Comparison of ENCODE assay signal across 24 cellular contexts in the genomic region with DNA sequence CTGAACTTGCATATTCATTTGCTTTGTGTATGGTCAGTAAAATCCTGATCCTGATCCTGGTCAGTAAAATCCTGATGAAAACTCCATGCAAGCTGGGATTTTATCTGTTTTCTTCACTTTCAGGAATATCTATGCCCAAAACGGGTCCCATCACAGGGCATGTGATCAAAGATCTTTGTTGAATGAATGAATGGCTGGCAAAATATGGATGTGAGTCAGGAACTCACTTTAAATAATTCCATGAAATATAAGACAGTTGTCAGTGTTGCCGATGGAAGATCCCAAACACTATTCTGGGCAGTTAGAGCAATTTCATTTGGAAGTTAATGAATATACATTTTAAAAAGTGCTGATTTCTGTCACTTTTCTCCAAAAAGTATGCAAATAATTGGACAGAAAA.
A peak's percentile ranks its signal among the peaks of the same experiment; 100 is the strongest.
DNase-seq lines count a peak whose midpoint lies in the region; ATAC-seq, FAIRE-seq and TF ChIP-seq lines count a peak whose summit lies in the region.
"Had no signal": no experiment of that assay in that cellular context is flagged by ENCODE, and none has a peak within 500 bp of the region (broad histone marks: within the 10 kb centered on the region; RNA-seq: fewer than 3 reads in every experiment).

No MANE protein-coding gene starts in this region.

- no peak overlapping the region for H3K27ac Mint-ChIP-seq in activated CD8-positive, alpha-beta T cell treated with anti-CD3 and anti-CD28 coated beads, Interleukin-2, amount 10 ng/mL, durations not matched to agents 7 days and 5 days

- H3K27me3 Mint-ChIP-seq in activated CD8-positive, alpha-beta T cell treated with anti-CD3 and anti-CD28 coated beads, Interleukin-2, amount 10 ng/mL, durations not matched to agents 7 days and 5 days (ENCODE audit: low read depth), result no peaks in the 10 kb centered on the region
- H3K27me3 Mint-ChIP-seq: CD8-positive, alpha-beta memory T cell had no signal

- no peak overlapping the region for H3K4me3 ChIP-seq in ACC112 (ENCODE audit: low read depth, low read length)
- H3K4me3 ChIP-seq in Loucy (ENCODE audit: low read length, poor library complexity, severe bottlenecking), result no peak overlapping the region
- no peak overlapping the region for H3K4me3 ChIP-seq in PC-9
- no peak overlapping the region for H3K4me3 ChIP-seq in neuron (ENCODE audit: low read length)
- H3K4me3 ChIP-seq in breast epithelium, result no peak overlapping the region
- H3K4me3 ChIP-seq: SJCRH30 had no signal

- DNase-seq in PC-9 (no peak), frontal cortex (ENCODE audit: low spot score in 2 of 2) (no peak), breast epithelium (ENCODE audit: low spot score in 2 of 2) (no peak)
- no peak for DNase-seq in activated CD8-positive, alpha-beta T cell treated with anti-CD3 and anti-CD28 coated beads, Interleukin-2, amount 10 ng/mL, durations not matched to agents 7 days and 5 days
- DNase-seq: BE2C; CD8-positive, alpha-beta memory T cell; DMS 273 treated with DMSO at 0.1 percent for 48 hours; DND-41; H7; KG1; NCI-H1048; NCI-H1694; NCI-H2029 treated with DMSO at 0.1 percent for 48 hours; NCI-H446 treated with DMSO at 0.1 percent for 48 hours; NCI-H526 treated with DMSO at 0.1 percent for 48 hours had no signal

- H3K9me3 ChIP-seq in Loucy (ENCODE audit: insufficient read depth, low read depth, low read length) (no peaks in the 10 kb centered on the region), PC-9 (ENCODE audit: insufficient read depth, low read depth) (no peaks in the 10 kb centered on the region; the same call in 1 of the 2 replicates), neuron (ENCODE audit: low read length) (no peaks in the 10 kb centered on the region), breast epithelium (peaks cover 0 to 8% of the 10 kb centered on the region in 2 donors)
- H3K9me3 ChIP-seq: BE2C, SJCRH30 had no signal

- H3K36me3 ChIP-seq in ACC112 (ENCODE audit: insufficient read depth, low read length), result no peaks in the 10 kb centered on the region
- H3K36me3 ChIP-seq in Loucy (ENCODE audit: insufficient read depth, low read length), result no peaks in the 10 kb centered on the region
- no peaks in the 10 kb centered on the region for H3K36me3 ChIP-seq in PC-9 (ENCODE audit: low read depth)
- no peaks in the 10 kb centered on the region for H3K36me3 ChIP-seq in neuron (ENCODE audit: insufficient read depth, low read length)
- H3K36me3 ChIP-seq in breast epithelium, result no peaks in the 10 kb centered on the region
- H3K36me3 ChIP-seq: BE2C, SJCRH30 had no signal

- H3F3A ChIP-seq in Loucy (ENCODE audit: low read depth) (no peaks in the 10 kb centered on the region), PC-9 (ENCODE audit: insufficient read depth, low read depth) (peaks cover 9% of the 10 kb centered on the region)

- H3K9me2 ChIP-seq in Loucy (replicated peaks; ENCODE audit: low read depth, low read length) (no peaks in the 10 kb centered on the region), PC-9 (ENCODE audit: insufficient read depth) (no peaks in the 10 kb centered on the region)

- ATAC-seq in HG02610 (IDR thresholded peaks at IDR 0.05; ENCODE audit: unreplicated experiment), result no peak
- no peak for ATAC-seq in activated CD8-positive, alpha-beta T cell treated with anti-CD3 and anti-CD28 coated beads, Interleukin-2, amount 10 ng/mL, durations not matched to agents 7 days and 5 days
- ATAC-seq: Right ventricle myocardium inferior had no signal

- H3K4me1 ChIP-seq in ACC112 (ENCODE audit: control insufficient read depth, insufficient read depth, low read length, unreplicated experiment), result no peaks in the 10 kb centered on the region
- H3K4me1 ChIP-seq in Loucy (ENCODE audit: insufficient read depth, low read length, poor library complexity, severe bottlenecking), result peaks cover 8% of the 10 kb centered on the region
- H3K4me1 ChIP-seq in PC-9 (replicated peaks; ENCODE audit: insufficient read depth), result peaks cover 22% of the 10 kb centered on the region
- no peaks in the 10 kb centered on the region for H3K4me1 ChIP-seq in neuron (ENCODE audit: insufficient read depth, low read length)
- no peaks in the 10 kb centered on the region for H3K4me1 ChIP-seq in breast epithelium
- H3K4me1 ChIP-seq: BE2C, SJCRH30 had no signal

- CTCF ChIA-PET in PC-9 (lab: Charles Lee), result interaction anchor here (0.9 kb wide), 1 partner anchor 323 kb away, joined by 3 read pairs; no protein-coding TSS in a partner anchor
- CTCF ChIA-PET in activated CD8-positive, alpha-beta T cell treated with anti-CD3 and anti-CD28 coated beads, Interleukin-2, amount 10 ng/mL, durations not matched to agents 7 days and 5 days (lab: Charles Lee), result no interaction called here

- no peaks in the 10 kb centered on the region for H3K9me3 Mint-ChIP-seq in activated CD8-positive, alpha-beta T cell treated with anti-CD3 and anti-CD28 coated beads, Interleukin-2, amount 10 ng/mL, durations not matched to agents 7 days and 5 days (ENCODE audit: insufficient read depth)

- no peaks in the 10 kb centered on the region for H3K36me3 Mint-ChIP-seq in activated CD8-positive, alpha-beta T cell treated with anti-CD3 and anti-CD28 coated beads, Interleukin-2, amount 10 ng/mL, durations not matched to agents 7 days and 5 days (ENCODE audit: low read depth)
- H3K36me3 Mint-ChIP-seq: CD14-positive monocyte; CD8-positive, alpha-beta memory T cell had no signal

- no peak for FAIRE-seq in frontal cortex (lab: Jason Lieb, UNC)
- FAIRE-seq: A204.1, GM18507 had no signal

- H3K27me3 ChIP-seq in ACC112 (ENCODE audit: insufficient read depth, low read length) (no peaks in the 10 kb centered on the region), Loucy (ENCODE audit: insufficient read depth, low read length, poor library complexity, severe bottlenecking) (no peaks in the 10 kb centered on the region), PC-9 (ENCODE audit: insufficient read depth, low read depth) (no peaks in the 10 kb centered on the region), neuron (ENCODE audit: insufficient read depth, low read length) (no peaks in the 10 kb centered on the region), breast epithelium (no peaks in the 10 kb centered on the region)
- H3K27me3 ChIP-seq: BE2C, SJCRH30 had no signal

- no peak overlapping the region for H3K4me2 ChIP-seq in Loucy (ENCODE audit: low read depth, low read length, poor library complexity, severe bottlenecking)
- H3K4me2 ChIP-seq in PC-9, result peak overlapping the region; percentile 12

- POLR2A ChIA-PET in PC-9 (lab: Charles Lee; ENCODE audit: unreplicated experiment), result interaction anchor here (0.6 kb wide), 1 partner anchor 89 kb away, joined by 3 read pairs; no protein-coding TSS in a partner anchor
- POLR2A ChIA-PET in activated CD8-positive, alpha-beta T cell treated with anti-CD3 and anti-CD28 coated beads, Interleukin-2, amount 10 ng/mL, durations not matched to agents 7 days and 5 days (lab: Charles Lee), result no interaction called here

- no peak for TF ChIP-seq POLR2A in breast epithelium (IDR thresholded peaks at IDR 0.05)

- no peak overlapping the region for H3K4me3 Mint-ChIP-seq in activated CD8-positive, alpha-beta T cell treated with anti-CD3 and anti-CD28 coated beads, Interleukin-2, amount 10 ng/mL, durations not matched to agents 7 days and 5 days

- no peak overlapping the region for H3K9ac ChIP-seq in Loucy (ENCODE audit: low read depth, low read length, poor library complexity, severe bottlenecking)

- peaks cover 1% of the 10 kb centered on the region for H3K4me1 Mint-ChIP-seq in activated CD8-positive, alpha-beta T cell treated with anti-CD3 and anti-CD28 coated beads, Interleukin-2, amount 10 ng/mL, durations not matched to agents 7 days and 5 days (ENCODE audit: low read depth)

- H4K20me1 ChIP-seq in Loucy (ENCODE audit: insufficient read depth, low read length, poor library complexity, severe bottlenecking), result no peaks in the 10 kb centered on the region
- no peaks in the 10 kb centered on the region for H4K20me1 ChIP-seq in PC-9 (ENCODE audit: insufficient read depth)

- TF ChIP-seq CTCF in Loucy (conservative IDR thresholded peaks at IDR 0.05; ENCODE audit: low read length), result no peak
- no peak for TF ChIP-seq CTCF in PC-9 (conservative IDR thresholded peaks at IDR 0.05)
- no peak for TF ChIP-seq CTCF in breast epithelium (IDR thresholded peaks at IDR 0.05)

- TSS peak; percentile 95 for BruUV-seq in PC-9 (replicated peaks; lab: Mats Ljungman, UMichigan)

- no peak overlapping the region for H3K27ac ChIP-seq in ACC112 (ENCODE audit: low read depth, low read length)
- peak overlapping the region; percentile 93 for H3K27ac ChIP-seq in PC-9
- no peak overlapping the region for H3K27ac ChIP-seq in breast epithelium
- H3K27ac ChIP-seq: SJCRH30 had no signal

- intact Hi-C loops in PC-9 (cut with micrococcal nuclease; ENCODE audit: unreplicated experiment), result loop anchor here (2.0 kb wide), 2 partner anchors 44 to 82 kb away; no protein-coding TSS in a partner anchor
- intact Hi-C loops in breast epithelium (cut with DNase I; ENCODE audit: low total_unique reads), result no loop called here

- no peaks in the 10 kb centered on the region for H3K79me2 ChIP-seq in ACC112 (ENCODE audit: control insufficient read depth, insufficient read depth, low read length, unreplicated experiment)
- H3K79me2 ChIP-seq in Loucy (ENCODE audit: insufficient read depth, low read length), result no peaks in the 10 kb centered on the region
- H3K79me2 ChIP-seq in PC-9 (ENCODE audit: low read depth), result no peaks in the 10 kb centered on the region

- H2AFZ ChIP-seq in ACC112 (ENCODE audit: low read length, unreplicated experiment) (peak overlapping the region; percentile 48), Loucy (ENCODE audit: low read length) (peak overlapping the region; percentile 92; the same call in 1 of the 2 replicates), PC-9 (no peak overlapping the region), neuron (ENCODE audit: low read depth, low read length) (peak overlapping the region; percentile 47)
